In the genomic region with DNA sequence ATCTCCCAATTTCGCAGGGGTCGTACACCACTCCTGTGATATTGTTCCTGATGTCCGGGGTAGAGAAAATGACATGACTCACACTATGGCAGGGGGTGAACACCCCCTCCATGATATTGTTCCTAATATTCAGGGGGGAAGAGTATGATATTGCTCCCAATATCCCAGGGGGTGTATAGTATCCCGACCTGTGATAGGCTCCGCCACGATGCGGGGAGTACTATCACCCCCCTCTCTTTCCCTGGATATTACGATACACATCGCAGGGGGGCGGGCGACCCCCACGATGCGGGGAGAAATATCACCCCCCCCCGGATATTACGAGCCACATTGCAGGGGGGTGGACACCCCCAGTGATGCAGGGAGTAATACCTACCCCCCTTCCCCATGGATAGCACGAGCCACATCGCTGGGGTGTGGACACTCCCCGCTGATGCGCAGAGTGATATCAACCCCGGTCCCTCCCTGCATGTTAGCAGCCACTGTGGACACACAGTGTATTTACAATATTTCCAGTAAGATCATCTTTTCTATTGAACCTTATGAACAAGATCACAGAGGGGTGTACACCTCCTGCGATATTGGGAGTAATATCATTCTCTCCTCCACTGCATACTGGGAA, we compare ENCODE assay signal across 20 cellular contexts. TPM values are rescaled to one million over a fixed set of nuclear protein-coding genes. Genes with fewer than 3 reads are reported as not detected.
A peak's percentile ranks its signal among the peaks of the same experiment; 100 is the strongest.
DNase-seq lines count a peak whose midpoint lies in the region; ATAC-seq lines count a peak whose summit lies in the region.
"Had no signal": no experiment of that assay in that cellular context is flagged by ENCODE, and none has a peak within 500 bp of the region (broad histone marks: within the 10 kb centered on the region; RNA-seq: fewer than 3 reads in every experiment).

No MANE protein-coding gene starts in this region.

- WGBS in neuronal stem cell (ENCODE audit: extremely low coverage in 2 of 2, insufficient read length in 2 of 2, insufficient replicate concordance in 1 of 2), 2 donors = no CpG with 5 or more reads among the region's 21 CpGs

- H3K79me1 ChIP-seq in neuronal stem cell (ENCODE audit: low read depth, low read length) = no peaks in the 10 kb centered on the region

- no peak for DNase-seq in activated T-cell treated with anti-CD3 and anti-CD28 coated beads, Interleukin-2, amount 50 U/mL, for 72 hours
- DNase-seq in activated T-cell treated with anti-CD3 and anti-CD28 coated beads for 4 hours (no peak), H7 (peak; percentile 19), NCI-H69 (lab: John Stamatoyannopoulos, UW) (peak; percentile 50), neuronal stem cell (ENCODE audit: low spot score) (no peak)
- no peak for DNase-seq in activated CD8-positive, alpha-beta memory T cell treated with anti-CD3 and anti-CD28 coated beads for 24 hours
- DNase-seq: NCI-H1048; NCI-H1417 treated with DMSO at 0.1 percent for 48 hours; NCI-H187; NCI-H2107; NCI-H748 treated with DMSO at 0.1 percent for 48 hours; NK-92 treated with Interleukin-12 subunit alpha and Interleukin-12 subunit beta, amount 100 ng/mL, for 24 hours; SIG-M5 had no signal

- no peak overlapping the region for H3K14ac ChIP-seq in neuronal stem cell (ENCODE audit: low read length)

- H2AFZ ChIP-seq in neuronal stem cell (ENCODE audit: low read length) = no peak overlapping the region

- no peak overlapping the region for H2BK120ac ChIP-seq in neuronal stem cell (ENCODE audit: low read depth, low read length)

- H3K27me3 Mint-ChIP-seq in activated T-cell treated with anti-CD3 and anti-CD28 coated beads, Interleukin-2, amount 50 U/mL, for 72 hours (ENCODE audit: low read depth) = peaks cover 20% of the 10 kb centered on the region

- no peak overlapping the region for H3K27ac Mint-ChIP-seq in activated T-cell treated with anti-CD3 and anti-CD28 coated beads, Interleukin-2, amount 50 U/mL, for 72 hours
- H3K27ac Mint-ChIP-seq: B cell, CD14-positive monocyte, IgD-negative memory B cell had no signal

- H3K18ac ChIP-seq in neuronal stem cell (ENCODE audit: low read length) = peak overlapping the region; percentile 45

- no peak overlapping the region for H3K27ac ChIP-seq in neuronal stem cell (replicated peaks; ENCODE audit: low read length)

- ATAC-seq in activated T-cell treated with anti-CD3 and anti-CD28 coated beads, Interleukin-2, amount 50 U/mL, for 72 hours (replicated peaks in 1 of 2) = peak; percentile 30 to 67
- no peak for ATAC-seq in GM18870 (IDR thresholded peaks at IDR 0.05; ENCODE audit: unreplicated experiment)
- ATAC-seq in HG02852 (IDR thresholded peaks at IDR 0.05; ENCODE audit: unreplicated experiment) = no peak

- H3K36me3 Mint-ChIP-seq in activated T-cell treated with anti-CD3 and anti-CD28 coated beads, Interleukin-2, amount 50 U/mL, for 72 hours (ENCODE audit: insufficient read depth in 2 of 2) = no peaks in the 10 kb centered on the region
- H3K36me3 Mint-ChIP-seq: CD14-positive monocyte, IgD-negative memory B cell had no signal

- H4K91ac ChIP-seq in neuronal stem cell (ENCODE audit: low read depth, low read length, poor library complexity) = no peak overlapping the region

- H3K4me1 Mint-ChIP-seq in activated T-cell treated with anti-CD3 and anti-CD28 coated beads, Interleukin-2, amount 50 U/mL, for 72 hours (ENCODE audit: low read depth) = no peaks in the 10 kb centered on the region
- H3K4me1 Mint-ChIP-seq: B cell, CD14-positive monocyte, IgD-negative memory B cell had no signal

- H3K4me2 ChIP-seq in neuronal stem cell (ENCODE audit: insufficient read depth, low read length, poor library complexity, severe bottlenecking) = no peak overlapping the region

- H4K8ac ChIP-seq in neuronal stem cell (ENCODE audit: low read depth, low read length) = no peak overlapping the region

- H3K27me3 ChIP-seq in H7 (ENCODE audit: control insufficient read depth, insufficient read depth, low read length) (no peaks in the 10 kb centered on the region; the same call in 1 of the 2 replicates), neuronal stem cell (ENCODE audit: control insufficient read depth in 3 of 3, insufficient read depth in 3 of 3, low read depth in 1 of 3, low read length in 3 of 3) (peaks cover 0 to 20% (median 1%) of the 10 kb centered on the region in 3 experiments)

- no peaks in the 10 kb centered on the region for H3K36me3 ChIP-seq in H7 (replicated peaks; ENCODE audit: control insufficient read depth, insufficient read depth, low read length)
- H3K36me3 ChIP-seq in neuronal stem cell (replicated peaks in 1 of 2; ENCODE audit: control insufficient read depth in 2 of 2, insufficient read depth in 2 of 2, low read length in 2 of 2) = no peaks in the 10 kb centered on the region

- no peak overlapping the region for H2BK12ac ChIP-seq in neuronal stem cell (ENCODE audit: low read length)

- no peaks in the 10 kb centered on the region for H3K4me1 ChIP-seq in neuronal stem cell (ENCODE audit: control insufficient read depth in 2 of 2, insufficient read depth in 1 of 2, low read depth in 1 of 2, low read length in 2 of 2)

- H3K4me3 ChIP-seq in H7 (ENCODE audit: insufficient read depth, low read depth, low read length) (no peak overlapping the region), neuronal stem cell (ENCODE audit: low read length in 2 of 2) (no peak overlapping the region)

- no peaks in the 10 kb centered on the region for H3K9me3 Mint-ChIP-seq in activated T-cell treated with anti-CD3 and anti-CD28 coated beads, Interleukin-2, amount 50 U/mL, for 72 hours
- H3K9me3 Mint-ChIP-seq: IgD-negative memory B cell had no signal

- no peak overlapping the region for H3K9ac ChIP-seq in neuronal stem cell (ENCODE audit: low read depth, low read length, poor library complexity)

- no peaks in the 10 kb centered on the region for H3K9me3 ChIP-seq in neuronal stem cell (replicated peaks in 1 of 2; ENCODE audit: control insufficient read depth in 2 of 2, insufficient read depth in 1 of 2, low read depth in 1 of 2, low read length in 2 of 2)

- H3K4ac ChIP-seq in neuronal stem cell (ENCODE audit: low read length) = no peak overlapping the region

- H2AK5ac ChIP-seq in neuronal stem cell (ENCODE audit: low read depth, low read length) = no peak overlapping the region

- no peak overlapping the region for H3K4me3 Mint-ChIP-seq in activated T-cell treated with anti-CD3 and anti-CD28 coated beads, Interleukin-2, amount 50 U/mL, for 72 hours
- H3K4me3 Mint-ChIP-seq: B cell, CD14-positive monocyte, IgD-negative memory B cell had no signal

- no peak overlapping the region for H2BK15ac ChIP-seq in neuronal stem cell (ENCODE audit: low read length)

- no peak overlapping the region for H3K23ac ChIP-seq in neuronal stem cell (ENCODE audit: low read depth, low read length, poor library complexity)

- no peak overlapping the region for H2BK5ac ChIP-seq in neuronal stem cell (ENCODE audit: low read length)

RNA-seq across cellular contexts. Expression of a gene that starts 17.7 kb away (rescaled TPM):
- total RNA-seq in activated T-cell treated with anti-CD3 and anti-CD28 coated beads, Interleukin-2, amount 50 U/mL, for 72 hours = not detected
- total RNA-seq in H7 (2014; rRNA removed; shearing (Covaris generic)) = not detected in 2 replicates
- 0.38 TPM for polyA plus RNA-seq in neuronal stem cell (2013, experiment 1 of 2)
- 0.18 TPM for polyA plus RNA-seq in neuronal stem cell (2013, experiment 2 of 2)
- total RNA-seq: B cell, Daoy, M059J had no signal
- polyA plus RNA-seq: CD14-positive monocyte, IgD-negative memory B cell had no signal

RNA-seq across cellular contexts. Expression of a gene that starts 27.4 kb away (rescaled TPM):
- 10 to 100 TPM; 52.6 to 53.4 TPM for total RNA-seq in activated T-cell treated with anti-CD3 and anti-CD28 coated beads, Interleukin-2, amount 50 U/mL, for 72 hours
- total RNA-seq in H7 (2014; rRNA removed; shearing (Covaris generic)) = 67.3 and 75.7 TPM in 2 replicates
- 16.4 TPM for polyA plus RNA-seq in neuronal stem cell (2013, experiment 1 of 2)
- polyA plus RNA-seq in neuronal stem cell (2013, experiment 2 of 2) = 15.2 TPM

RNA-seq across cellular contexts. Expression of a gene that starts 45.9 kb away (rescaled TPM):
- 100 to 1,000 TPM; 113 to 136 TPM for total RNA-seq in activated T-cell treated with anti-CD3 and anti-CD28 coated beads, Interleukin-2, amount 50 U/mL, for 72 hours
- total RNA-seq in H7 (2014; rRNA removed; shearing (Covaris generic)) = 11.8 and 29.6 TPM in 2 replicates
- 46.2 TPM for polyA plus RNA-seq in neuronal stem cell (2013, experiment 1 of 2)
- 44.5 TPM for polyA plus RNA-seq in neuronal stem cell (2013, experiment 2 of 2)

Comparison
In these comparisons a context has a peak if more than half of its experiments do, and no peak if none do; other contexts are left out.
1. ATAC-seq: peak in activated T-cell treated with anti-CD3 and anti-CD28 coated beads, Interleukin-2, amount 50 U/mL, for 72 hours (2 of 2); none in GM18870 (single experiment) and HG02852 (single experiment).
2. DNase-seq: peak in H7 (single experiment) and NCI-H69 (single experiment); none in activated T-cell treated with anti-CD3 and anti-CD28 coated beads, Interleukin-2, amount 50 U/mL, for 72 hours (0 of 2), activated T-cell treated with anti-CD3 and anti-CD28 coated beads for 4 hours (single experiment), neuronal stem cell (single experiment) and activated CD8-positive, alpha-beta memory T cell treated with anti-CD3 and anti-CD28 coated beads for 24 hours (single experiment).